Comparison of ENCODE assay signal across 1 cellular context in genomic region chr2:45748239-45748638, GRCh38.
TF ChIP-seq lines count a peak whose summit lies in the region.

No MANE protein-coding gene starts in this region.

TF ChIP-seq in WTC11, 78 proteins besides CTCF, POLR2A, EP300 and RAD21 (continued from another document):
- TF ChIP-seq, protein P1, sequence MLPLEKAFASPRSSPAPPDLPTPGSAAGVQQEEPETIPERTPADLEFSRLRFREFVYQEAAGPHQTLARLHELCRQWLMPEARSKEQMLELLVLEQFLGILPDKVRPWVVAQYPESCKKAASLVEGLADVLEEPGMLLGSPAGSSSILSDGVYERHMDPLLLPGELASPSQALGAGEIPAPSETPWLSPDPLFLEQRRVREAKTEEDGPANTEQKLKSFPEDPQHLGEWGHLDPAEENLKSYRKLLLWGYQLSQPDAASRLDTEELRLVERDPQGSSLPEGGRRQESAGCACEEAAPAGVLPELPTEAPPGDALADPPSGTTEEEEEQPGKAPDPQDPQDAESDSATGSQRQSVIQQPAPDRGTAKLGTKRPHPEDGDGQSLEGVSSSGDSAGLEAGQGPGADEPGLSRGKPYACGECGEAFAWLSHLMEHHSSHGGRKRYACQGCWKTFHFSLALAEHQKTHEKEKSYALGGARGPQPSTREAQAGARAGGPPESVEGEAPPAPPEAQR (CRISPR knock-in tag; IDR thresholded peaks at IDR 0.05), result no peak
- TF ChIP-seq, protein P2, sequence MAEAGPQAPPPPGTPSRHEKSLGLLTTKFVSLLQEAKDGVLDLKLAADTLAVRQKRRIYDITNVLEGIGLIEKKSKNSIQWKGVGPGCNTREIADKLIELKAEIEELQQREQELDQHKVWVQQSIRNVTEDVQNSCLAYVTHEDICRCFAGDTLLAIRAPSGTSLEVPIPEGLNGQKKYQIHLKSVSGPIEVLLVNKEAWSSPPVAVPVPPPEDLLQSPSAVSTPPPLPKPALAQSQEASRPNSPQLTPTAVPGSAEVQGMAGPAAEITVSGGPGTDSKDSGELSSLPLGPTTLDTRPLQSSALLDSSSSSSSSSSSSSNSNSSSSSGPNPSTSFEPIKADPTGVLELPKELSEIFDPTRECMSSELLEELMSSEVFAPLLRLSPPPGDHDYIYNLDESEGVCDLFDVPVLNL (CRISPR knock-in tag; IDR thresholded peaks at IDR 0.05; ENCODE audit: borderline replicate concordance, low read depth), result no peak
- TF ChIP-seq FOXJ3 (CRISPR knock-in tag; IDR thresholded peaks at IDR 0.05; ENCODE audit: borderline replicate concordance) (no peak), SOX15 (CRISPR knock-in tag; IDR thresholded peaks at IDR 0.05) (no peak), ZNF121 (CRISPR knock-in tag; IDR thresholded peaks at IDR 0.05) (no peak), ATF2 (CRISPR knock-in tag; IDR thresholded peaks at IDR 0.05; ENCODE audit: borderline replicate concordance, low read depth) (no peak), ATF1 (CRISPR knock-in tag; IDR thresholded peaks at IDR 0.05) (no peak), SMAD4 (CRISPR knock-in tag; IDR thresholded peaks at IDR 0.05) (no peak), ATF6 (CRISPR knock-in tag; IDR thresholded peaks at IDR 0.05) (no peak), ZMAT4 (CRISPR knock-in tag; IDR thresholded peaks at IDR 0.05) (no peak)
